18 cellular contexts compared by ENCODE assay signal in genomic region chr1:32636793-32637561, GRCh38. TPM values are rescaled to one million over a fixed set of nuclear protein-coding genes. Genes with fewer than 3 reads are reported as not detected.
DNase-seq lines count a peak whose midpoint lies in the region; ATAC-seq, FAIRE-seq and TF ChIP-seq lines count a peak whose summit lies in the region.
"Had no signal": no experiment of that assay in that cellular context is flagged by ENCODE, and none has a peak within 500 bp of the region (broad histone marks: within the 10 kb centered on the region; RNA-seq: fewer than 3 reads in every experiment).

No MANE protein-coding gene starts in this region.

- H3K27ac ChIP-seq in HEK293 (ENCODE audit: extremely low read depth, low read depth, low read length), result no peak overlapping the region
- peak overlapping the region in 3 of 4 donors; percentile 42 to 58 (median 45) for H3K27ac ChIP-seq in esophagus squamous epithelium
- peak overlapping the region; percentile 66 for H3K27ac ChIP-seq in neutrophil
- no peak overlapping the region for H3K27ac ChIP-seq in effector memory CD4-positive, alpha-beta T cell (ENCODE audit: insufficient read depth, low read length, poor library complexity, severe bottlenecking)
- H3K27ac ChIP-seq: body of pancreas had no signal

- H3K9me3 ChIP-seq in HEK293 (ENCODE audit: control insufficient read depth, insufficient read depth, low read depth, low read length) (no peaks in the 10 kb centered on the region), NT2/D1 (ENCODE audit: insufficient read depth, low read length) (no peaks in the 10 kb centered on the region), esophagus squamous epithelium (no peaks in the 10 kb centered on the region), neutrophil (no peaks in the 10 kb centered on the region), mucosa of descending colon (no peaks in the 10 kb centered on the region)
- no peaks in the 10 kb centered on the region for H3K9me3 ChIP-seq in effector memory CD4-positive, alpha-beta T cell (ENCODE audit: control insufficient read depth, low read length)
- H3K9me3 ChIP-seq: body of pancreas had no signal

- FAIRE-seq in frontal cortex (lab: Jason Lieb, UNC), result no peak
- FAIRE-seq: small intestine had no signal

- POLR2A ChIA-PET in HEK293 (lab: Yijun Ruan, JAX), result no interaction called here

- no peak for TF ChIP-seq POLR2A in esophagus squamous epithelium (IDR thresholded peaks at IDR 0.05)

- no peaks in the 10 kb centered on the region for H3K27me3 ChIP-seq in NT2/D1 (ENCODE audit: insufficient read depth, insufficient read length)
- H3K27me3 ChIP-seq in esophagus squamous epithelium, result no peaks in the 10 kb centered on the region
- no peaks in the 10 kb centered on the region for H3K27me3 ChIP-seq in neutrophil
- H3K27me3 ChIP-seq in effector memory CD4-positive, alpha-beta T cell (replicated peaks; ENCODE audit: control insufficient read depth, insufficient read depth, low read length, poor library complexity, severe bottlenecking), result no peaks in the 10 kb centered on the region
- H3K27me3 ChIP-seq: body of pancreas had no signal

- ATAC-seq in HG02884 (IDR thresholded peaks at IDR 0.05; ENCODE audit: unreplicated experiment), result no peak
- no peak for ATAC-seq in mucosa of descending colon
- ATAC-seq: body of pancreas; effector memory CD8-positive, alpha-beta T cell; Panc1 had no signal

- no peak for TF ChIP-seq CTCF in HEK293 (tag by site-specific recombination; IDR thresholded peaks at IDR 0.05)
- no peak for TF ChIP-seq CTCF in esophagus squamous epithelium (IDR thresholded peaks at IDR 0.05)
- TF ChIP-seq CTCF in neutrophil (IDR thresholded peaks at IDR 0.05), result no peak
- TF ChIP-seq CTCF in mucosa of descending colon (IDR thresholded peaks at IDR 0.05), result no peak

- intact Hi-C loops in esophagus squamous epithelium (cut with DNase I), result no loop called here
- intact Hi-C loops in mucosa of descending colon (cut with DNase I, micrococcal nuclease), result no loop called here

- no peak overlapping the region for H3K9ac ChIP-seq in NT2/D1 (ENCODE audit: insufficient read length, low read depth)

- peak; percentile 54 for DNase-seq in NT2/D1 (ENCODE audit: low read depth, low spot score)
- DNase-seq in esophagus squamous epithelium (lab: John Stamatoyannopoulos, UW), result no peak
- no peak for DNase-seq in frontal cortex (ENCODE audit: low spot score in 2 of 2)
- no peak for DNase-seq in effector memory CD4-positive, alpha-beta T cell
- no peak for DNase-seq in mucosa of descending colon
- DNase-seq: activated CD4-positive, alpha-beta T cell treated with anti-CD3 and anti-CD28 coated beads, Interleukin-2, amount 10 ng/mL, durations not matched to agents 7 days and 5 days; effector memory CD8-positive, alpha-beta T cell; HCEC 1CT; kidney glomerular epithelial cell; MM.1S; small intestine; substantia nigra; T-helper 2 cell had no signal

- H3K36me3 ChIP-seq in HEK293 (ENCODE audit: control insufficient read depth in 2 of 2, insufficient read depth in 1 of 2, low read length in 2 of 2) (peaks cover 14 to 29% of the 10 kb centered on the region in 2 experiments), NT2/D1 (ENCODE audit: insufficient read depth, insufficient read length, low read length) (peaks cover 54% of the 10 kb centered on the region), esophagus squamous epithelium (peaks cover 0 to 41% (median 0%) of the 10 kb centered on the region in 3 donors), neutrophil (peaks cover 29% of the 10 kb centered on the region), mucosa of descending colon (ENCODE audit: low read depth) (no peaks in the 10 kb centered on the region)
- peaks cover 10% of the 10 kb centered on the region for H3K36me3 ChIP-seq in effector memory CD4-positive, alpha-beta T cell (ENCODE audit: control insufficient read depth, insufficient read depth, low read length)

- 48 to 68% methylated on average over 7 to 15 of the region's 16 CpGs for WGBS in esophagus squamous epithelium, 2 donors

- no peak overlapping the region for H3K4me3 ChIP-seq in HEK293 (ENCODE audit: low read depth, low read length)
- no peak overlapping the region for H3K4me3 ChIP-seq in NT2/D1 (ENCODE audit: insufficient read length, low read depth)
- no peak overlapping the region for H3K4me3 ChIP-seq in esophagus squamous epithelium
- H3K4me3 ChIP-seq in neutrophil (ENCODE audit: low read depth in 1 of 2, low read length in 1 of 2), result no peak overlapping the region
- H3K4me3 ChIP-seq in effector memory CD4-positive, alpha-beta T cell (ENCODE audit: insufficient read depth, low read depth, low read length, poor library complexity, severe bottlenecking), result no peak overlapping the region
- H3K4me3 ChIP-seq in mucosa of descending colon, result no peak overlapping the region
- H3K4me3 ChIP-seq: body of pancreas had no signal

- CTCF ChIA-PET in HEK293 (lab: Yijun Ruan, JAX), result interaction anchor here (0.6 to 1.1 kb wide), 3 partner anchors 39 to 117 kb away, joined by 3 to 4 read pairs (median 4); no protein-coding TSS in a partner anchor

- H3K4me1 ChIP-seq in HEK293 (ENCODE audit: control insufficient read depth, insufficient read depth, low read length), result no peaks in the 10 kb centered on the region
- peaks cover 7% of the 10 kb centered on the region for H3K4me1 ChIP-seq in NT2/D1 (ENCODE audit: insufficient read depth, insufficient read length)
- peaks cover 0 to 20% (median 2%) of the 10 kb centered on the region in 3 donors for H3K4me1 ChIP-seq in esophagus squamous epithelium
- peaks cover 4 to 17% of the 10 kb centered on the region in 2 experiments for H3K4me1 ChIP-seq in neutrophil (ENCODE audit: control insufficient read depth in 1 of 2, insufficient read depth in 1 of 2, low read depth in 1 of 2, low read length in 1 of 2)
- H3K4me1 ChIP-seq in effector memory CD4-positive, alpha-beta T cell (ENCODE audit: control insufficient read depth, insufficient read depth, low read length, poor library complexity, severe bottlenecking), result no peaks in the 10 kb centered on the region
- H3K4me1 ChIP-seq in mucosa of descending colon (ENCODE audit: low read depth), result no peaks in the 10 kb centered on the region
- H3K4me1 ChIP-seq: body of pancreas had no signal

TF ChIP-seq in HEK293, 187 proteins besides CTCF, POLR2A, EP300 and RAD21:
- TF ChIP-seq ZIC2 (tag by site-specific recombination; IDR thresholded peaks at IDR 0.05) (no peak), ZNF394 (tag by site-specific recombination; IDR thresholded peaks at IDR 0.05; ENCODE audit: borderline replicate concordance) (peak; percentile 40; the same call in 1 of the 2 replicates), ZNF324 (tag by site-specific recombination; IDR thresholded peaks at IDR 0.05) (no peak), SCRT1 (tag by site-specific recombination; IDR thresholded peaks at IDR 0.05; ENCODE audit: borderline replicate concordance) (no peak), ZBTB17 (tag by site-specific recombination; IDR thresholded peaks at IDR 0.05) (peak; percentile 30; the same call in 1 of the 2 replicates), ZNF214 (tag by site-specific recombination; IDR thresholded peaks at IDR 0.05; ENCODE audit: borderline replicate concordance) (no peak), ZNF707 (tag by site-specific recombination; IDR thresholded peaks at IDR 0.05) (no peak)

RNA-seq across cellular contexts. Expression of gene ZBTB8OS, which starts 13.4 kb away (rescaled TPM):
- 10 to 100 TPM; 12.3 to 26.9 (median 21.1) TPM for total RNA-seq in esophagus squamous epithelium
- total RNA-seq in frontal cortex, result 22.4 TPM
- total RNA-seq in mucosa of descending colon, result 10 to 100 TPM; 40.4 to 45.4 (median 40.9) TPM

RNA-seq across cellular contexts. Expression of gene RBBP4, which starts 14.0 kb away (rescaled TPM):
- 100 to 1,000 TPM in 1 of 4 donors, 10 to 100 TPM in 3; 59.6 to 102 (median 85.1) TPM for total RNA-seq in esophagus squamous epithelium
- 191 TPM for total RNA-seq in frontal cortex
- 100 to 1,000 TPM; 120 to 156 (median 136) TPM for total RNA-seq in mucosa of descending colon

Comparison
In these comparisons a context has a peak if more than half of its experiments do, and no peak if none do; other contexts are left out.
1. H3K27ac ChIP-seq: peak in esophagus squamous epithelium (3 of 4) and neutrophil (single experiment); none in HEK293 (single experiment) and effector memory CD4-positive, alpha-beta T cell (single experiment).